Comparison of ENCODE assay signal across 13 cellular contexts in genomic region chrX:39773150-39773549, GRCh38.
DNase-seq lines count a peak whose midpoint lies in the region; ATAC-seq, FAIRE-seq and TF ChIP-seq lines count a peak whose summit lies in the region.
"Had no signal": no experiment of that assay in that cellular context is flagged by ENCODE, and none has a peak within 500 bp of the region (broad histone marks: within the 10 kb centered on the region; RNA-seq: fewer than 3 reads in every experiment).

No MANE protein-coding gene starts in this region.

- peaks cover 35% of the 10 kb centered on the region for H3K4me1 ChIP-seq in cardiac muscle cell (ENCODE audit: low read depth)
- no peaks in the 10 kb centered on the region for H3K4me1 ChIP-seq in left ventricle myocardium inferior
- peaks cover 13% of the 10 kb centered on the region for H3K4me1 ChIP-seq in smooth muscle cell (ENCODE audit: low read depth)

- H3K4me3 Mint-ChIP-seq in activated naive CD8-positive, alpha-beta T cell treated with anti-CD3 and anti-CD28 coated beads, Interleukin-2, amount 50 U/mL, for 24 hours: no peak overlapping the region
- H3K4me3 Mint-ChIP-seq: B cell had no signal

- intact Hi-C loops in left ventricle myocardium inferior (cut with micrococcal nuclease): no loop called here

- H3K9me3 Mint-ChIP-seq in activated naive CD8-positive, alpha-beta T cell treated with anti-CD3 and anti-CD28 coated beads, Interleukin-2, amount 50 U/mL, for 24 hours: no peaks in the 10 kb centered on the region

- 52% methylated on average over 3 of the region's 3 CpGs for WGBS in smooth muscle cell (ENCODE audit: low lambda C conversion rate)

- H3K27me3 ChIP-seq in cardiac muscle cell (no peaks in the 10 kb centered on the region), left ventricle myocardium inferior (ENCODE audit: low read depth) (no peaks in the 10 kb centered on the region), smooth muscle cell (ENCODE audit: low read depth) (no peaks in the 10 kb centered on the region)
- H3K27me3 ChIP-seq: right atrium auricular region had no signal

- H3K36me3 ChIP-seq in cardiac muscle cell (no peaks in the 10 kb centered on the region), left ventricle myocardium inferior (no peaks in the 10 kb centered on the region), smooth muscle cell (ENCODE audit: low read depth) (no peaks in the 10 kb centered on the region)
- H3K36me3 ChIP-seq: right atrium auricular region had no signal

- no peak overlapping the region for H3K4me3 ChIP-seq in cardiac muscle cell
- no peak overlapping the region for H3K4me3 ChIP-seq in left ventricle myocardium inferior
- no peak overlapping the region for H3K4me3 ChIP-seq in smooth muscle cell
- H3K4me3 ChIP-seq: right atrium auricular region had no signal

- H3F3A ChIP-seq in smooth muscle cell (ENCODE audit: low read depth): peaks cover 30% of the 10 kb centered on the region

- FAIRE-seq in GM19239 (lab: Jason Lieb, UNC): no peak

- DNase-seq in cardiac muscle cell (ENCODE audit: low read depth in 1 of 2, low spot score in 1 of 2): no peak
- DNase-seq in left ventricle myocardium inferior: no peak
- DNase-seq in NCI-H526 treated with DMSO at 0.1 percent for 48 hours (lab: John Stamatoyannopoulos, UW): peak; percentile 93
- DNase-seq in activated naive CD8-positive, alpha-beta T cell treated with anti-CD3 and anti-CD28 coated beads, Interleukin-2, amount 50 U/mL, for 24 hours: no peak
- no peak for DNase-seq in smooth muscle cell (lab: John Stamatoyannopoulos, UW; ENCODE audit: unreplicated experiment)
- no peak for DNase-seq in stimulated activated CD4-positive, alpha-beta T cell treated with anti-CD3 and anti-CD28 coated beads, Interleukin-15, amount 100 ng/mL, for 24 hours
- DNase-seq in GM19239 (ENCODE audit: insufficient read length, low spot score): no peak
- DNase-seq: NCI-H1105, NCI-H446 treated with DMSO at 0.1 percent for 48 hours had no signal

- H3K36me3 Mint-ChIP-seq in activated naive CD8-positive, alpha-beta T cell treated with anti-CD3 and anti-CD28 coated beads, Interleukin-2, amount 50 U/mL, for 24 hours (ENCODE audit: low read depth): no peaks in the 10 kb centered on the region

- H3K27ac ChIP-seq in cardiac muscle cell (peak overlapping the region; percentile 76), left ventricle myocardium inferior (replicated peaks) (no peak overlapping the region), smooth muscle cell (ENCODE audit: low read depth) (peak overlapping the region; percentile 20)

- no peak for ATAC-seq in activated naive CD8-positive, alpha-beta T cell treated with anti-CD3 and anti-CD28 coated beads, Interleukin-2, amount 50 U/mL, for 24 hours
- ATAC-seq in HG02610 (IDR thresholded peaks at IDR 0.05; ENCODE audit: unreplicated experiment): no peak
- ATAC-seq: Panc1 had no signal

- H3K9ac ChIP-seq in smooth muscle cell (ENCODE audit: low read depth): no peak overlapping the region

- peak overlapping the region; percentile 65 for H3K27ac Mint-ChIP-seq in activated naive CD8-positive, alpha-beta T cell treated with anti-CD3 and anti-CD28 coated beads, Interleukin-2, amount 50 U/mL, for 24 hours
- H3K27ac Mint-ChIP-seq: B cell had no signal

- no peaks in the 10 kb centered on the region for H4K20me1 ChIP-seq in smooth muscle cell (ENCODE audit: low read depth)

- H3K79me2 ChIP-seq in smooth muscle cell (ENCODE audit: low read depth): no peaks in the 10 kb centered on the region

- TF ChIP-seq CTCF in cardiac muscle cell (IDR thresholded peaks at IDR 0.05; ENCODE audit: low read depth, low read length) (no peak), left ventricle myocardium inferior (IDR thresholded peaks at IDR 0.05; ENCODE audit: borderline replicate concordance) (no peak), smooth muscle cell (IDR thresholded peaks at IDR 0.05; ENCODE audit: borderline replicate concordance, insufficient read depth, poor library complexity, severe bottlenecking) (no peak)

- H3K27me3 Mint-ChIP-seq in activated naive CD8-positive, alpha-beta T cell treated with anti-CD3 and anti-CD28 coated beads, Interleukin-2, amount 50 U/mL, for 24 hours: no peaks in the 10 kb centered on the region

- no peak overlapping the region for H2AFZ ChIP-seq in smooth muscle cell (ENCODE audit: low read depth)

- no peaks in the 10 kb centered on the region for H3K9me3 ChIP-seq in cardiac muscle cell (ENCODE audit: low read depth)
- H3K9me3 ChIP-seq in left ventricle myocardium inferior (replicated peaks): no peaks in the 10 kb centered on the region
- no peaks in the 10 kb centered on the region for H3K9me3 ChIP-seq in smooth muscle cell (replicated peaks; ENCODE audit: low read depth)
- H3K9me3 ChIP-seq: right atrium auricular region had no signal

- H3K4me1 Mint-ChIP-seq in activated naive CD8-positive, alpha-beta T cell treated with anti-CD3 and anti-CD28 coated beads, Interleukin-2, amount 50 U/mL, for 24 hours: peaks cover 59% of the 10 kb centered on the region

- H3K4me2 ChIP-seq in smooth muscle cell: no peak overlapping the region
